22 cellular contexts compared by ENCODE assay signal in the genomic region with DNA sequence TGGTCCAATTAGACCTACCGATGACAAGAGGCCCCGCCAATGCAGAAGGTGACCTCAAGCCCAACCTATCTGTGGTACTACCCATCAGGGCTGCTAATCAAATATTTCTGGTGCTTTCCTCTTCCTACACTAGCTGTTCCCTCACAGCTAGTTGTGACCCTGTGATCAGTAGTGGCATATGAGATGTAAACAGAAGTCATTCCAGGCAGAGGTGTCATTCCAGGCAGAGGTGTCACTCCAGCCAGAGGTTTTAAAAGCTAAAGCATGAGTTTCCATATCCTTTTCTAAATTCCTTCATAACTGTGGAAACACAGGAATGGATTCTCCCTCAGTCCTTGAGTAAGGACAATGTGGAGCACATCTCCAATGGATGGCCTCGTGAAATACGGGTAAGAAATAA.
DNase-seq lines count a peak whose midpoint lies in the region; FAIRE-seq and TF ChIP-seq lines count a peak whose summit lies in the region.
"Had no signal": no experiment of that assay in that cellular context is flagged by ENCODE, and none has a peak within 500 bp of the region (broad histone marks: within the 10 kb centered on the region; RNA-seq: fewer than 3 reads in every experiment).

No MANE protein-coding gene starts in this region.

- no peaks in the 10 kb centered on the region for H3K9me2 ChIP-seq in GM23248 (ENCODE audit: insufficient read depth)

- H3K9me3 ChIP-seq in GM23248 (ENCODE audit: low read depth) = no peaks in the 10 kb centered on the region
- no peaks in the 10 kb centered on the region for H3K9me3 ChIP-seq in small intestine (ENCODE audit: control insufficient read depth, low read depth)
- H3K9me3 ChIP-seq in stomach = peaks cover 0 to 5% (median 0%) of the 10 kb centered on the region in 4 donors
- H3K9me3 ChIP-seq: A549 had no signal

- DNase-seq in EH (ENCODE audit: low read depth) = peak; percentile 63
- DNase-seq in GM23248 = no peak
- peak; percentile 25 for DNase-seq in kidney tubule cell (ENCODE audit: low spot score)
- no peak for DNase-seq in small intestine
- no peak for DNase-seq in SKM-1 treated with dmso at 0.1 percent for 144 hours (lab: John Stamatoyannopoulos, UW; ENCODE audit: unreplicated experiment)
- no peak for DNase-seq in stomach
- no peak for DNase-seq in GM19239 (ENCODE audit: insufficient read length, low spot score)
- DNase-seq: 8988T; ACHN; C1 segment of cervical spinal cord; Calu3; CD4-positive, alpha-beta memory T cell; COR-L47; DMS53; DMS79 treated with DMSO at 0.1 percent for 48 hours; GF-D8; H7; HCEC 1CT had no signal

- intact Hi-C loops in stomach (cut with DNase I; ENCODE audit: low total_unique reads) = no loop called here

- no peak overlapping the region for H3K4me2 ChIP-seq in GM23248 (ENCODE audit: unreplicated experiment)
- H3K4me2 ChIP-seq: A549 had no signal

- in situ Hi-C loops in GM23248 (cut with MboI) = no loop called here

- no peaks in the 10 kb centered on the region for H4K20me1 ChIP-seq in GM23248 (ENCODE audit: insufficient read depth)

- H3K79me2 ChIP-seq in GM23248 (ENCODE audit: insufficient read depth) = no peaks in the 10 kb centered on the region

- H2AFZ ChIP-seq in GM23248 = 0 out of 2 replicates have a peak overlapping the region, but pooled peaks have one; percentile 11

- no peak overlapping the region for H3K4me3 ChIP-seq in GM23248
- no peak overlapping the region for H3K4me3 ChIP-seq in small intestine (ENCODE audit: low read depth in 1 of 2, low read length in 2 of 2)
- no peak overlapping the region for H3K4me3 ChIP-seq in stomach
- H3K4me3 ChIP-seq: A549 had no signal

- no peaks in the 10 kb centered on the region for H3F3A ChIP-seq in GM23248 (ENCODE audit: insufficient read depth)

- H3K27ac ChIP-seq in GM23248 = no peak overlapping the region
- H3K27ac ChIP-seq in small intestine (ENCODE audit: low read depth in 1 of 2, low read length in 1 of 2) = no peak overlapping the region
- no peak overlapping the region for H3K27ac ChIP-seq in stomach
- H3K27ac ChIP-seq: A549 had no signal

- TF ChIP-seq EP300 in stomach (IDR thresholded peaks at IDR 0.05) = no peak

- no peak for TF ChIP-seq CTCF in stomach (IDR thresholded peaks at IDR 0.05)

- no peak for FAIRE-seq in small intestine (lab: Jason Lieb, UNC)
- no peak for FAIRE-seq in GM19239 (lab: Jason Lieb, UNC)
- FAIRE-seq: A549, GM12891, GM18507, H1 had no signal

- no peak for TF ChIP-seq POLR2A in stomach (IDR thresholded peaks at IDR 0.05)

- no peak overlapping the region for H3K9ac ChIP-seq in GM23248

- H3K4me1 ChIP-seq in GM23248 (ENCODE audit: insufficient read depth) = no peaks in the 10 kb centered on the region
- H3K4me1 ChIP-seq in small intestine (ENCODE audit: control insufficient read depth in 2 of 2, insufficient read depth in 1 of 2, low read depth in 1 of 2, low read length in 1 of 2) = no peaks in the 10 kb centered on the region
- no peaks in the 10 kb centered on the region for H3K4me1 ChIP-seq in stomach
- H3K4me1 ChIP-seq: A549 had no signal

- WGBS in GM23248 (ENCODE audit: low coverage in 1 of 2, low lambda C conversion rate in 2 of 2, missing lambda C conversion rate in 2 of 2), 2 experiments = 92 to 93% methylated on average over 4 of the region's 4 CpGs
- WGBS in small intestine, 3 donors = 94 to 96% (median 95%) methylated on average over 4 of the region's 4 CpGs
- 92 to 99% (median 94%) methylated on average over 4 of the region's 4 CpGs for WGBS in stomach, 5 donors

- no peaks in the 10 kb centered on the region for H3K27me3 ChIP-seq in GM23248 (replicated peaks; ENCODE audit: insufficient read depth)
- no peaks in the 10 kb centered on the region for H3K27me3 ChIP-seq in small intestine (ENCODE audit: control insufficient read depth in 2 of 2, insufficient read depth in 2 of 2, low read length in 2 of 2)
- H3K27me3 ChIP-seq in stomach = no peaks in the 10 kb centered on the region

- no peaks in the 10 kb centered on the region for H3K36me3 ChIP-seq in GM23248 (ENCODE audit: low read depth)
- no peaks in the 10 kb centered on the region for H3K36me3 ChIP-seq in small intestine (ENCODE audit: control insufficient read depth in 2 of 2, insufficient read depth in 2 of 2, low read length in 2 of 2)
- no peaks in the 10 kb centered on the region for H3K36me3 ChIP-seq in stomach

Comparison
In these comparisons a context has a peak if more than half of its experiments do, and no peak if none do; other contexts are left out.
1. DNase-seq: peak in EH (single experiment) and kidney tubule cell (single experiment); none in GM23248 (single experiment), small intestine (single experiment), SKM-1 treated with dmso at 0.1 percent for 144 hours (single experiment), stomach (single experiment) and GM19239 (single experiment).